20 cellular contexts compared by ENCODE assay signal in genomic region chr6:18293192-18293904, GRCh38. TPM values are rescaled to one million over a fixed set of nuclear protein-coding genes. Genes with fewer than 3 reads are reported as not detected.
DNase-seq lines count a peak whose midpoint lies in the region; ATAC-seq, FAIRE-seq and TF ChIP-seq lines count a peak whose summit lies in the region.
"Had no signal": no experiment of that assay in that cellular context is flagged by ENCODE, and none has a peak within 500 bp of the region (broad histone marks: within the 10 kb centered on the region; RNA-seq: fewer than 3 reads in every experiment).

No MANE protein-coding gene starts in this region.

- no peak overlapping the region for H2BK12ac ChIP-seq in H9 (ENCODE audit: insufficient read length, low read depth, low read length)

- H3K4me3 ChIP-seq in A549 (no peak overlapping the region), SJSA1 (no peak overlapping the region), fibroblast of mammary gland (ENCODE audit: control insufficient read depth, low read depth, low read length) (no peak overlapping the region), esophagus muscularis mucosa (no peak overlapping the region)
- H3K4me3 ChIP-seq: gastrocnemius medialis had no signal

- ATAC-seq in A549 (peak; percentile 47 to 65; a peak in 3 of 6 replicates), GM21737 (IDR thresholded peaks at IDR 0.05; ENCODE audit: unreplicated experiment) (no peak)
- ATAC-seq: activated naive CD4-positive, alpha-beta T cell treated with anti-CD3 and anti-CD28 coated beads, Interleukin-2, amount 50 U/mL, for 72 hours; gastrocnemius medialis had no signal

- H4K5ac ChIP-seq in H9 (ENCODE audit: insufficient read length, low read depth, low read length), result no peak overlapping the region

- H4K8ac ChIP-seq in H9 (replicated peaks; ENCODE audit: insufficient read length, low read depth, low read length), result no peak overlapping the region

- H3K56ac ChIP-seq in H9 (ENCODE audit: insufficient read length, low read depth, low read length), result no peak overlapping the region

- H3K9me3 Mint-ChIP-seq in H9, result no peaks in the 10 kb centered on the region; a peak in 1 of 5 replicates
- H3K9me3 Mint-ChIP-seq: activated naive CD4-positive, alpha-beta T cell treated with anti-CD3 and anti-CD28 coated beads, Interleukin-2, amount 50 U/mL, for 72 hours; type B pancreatic cell had no signal

- H3K9me3 ChIP-seq in A549, result no peaks in the 10 kb centered on the region
- no peaks in the 10 kb centered on the region for H3K9me3 ChIP-seq in H9 (ENCODE audit: control insufficient read depth, low read depth, low read length)
- no peaks in the 10 kb centered on the region for H3K9me3 ChIP-seq in SJSA1 (replicated peaks)
- H3K9me3 ChIP-seq in esophagus muscularis mucosa, result no peaks in the 10 kb centered on the region
- H3K9me3 ChIP-seq: gastrocnemius medialis had no signal

- no peaks in the 10 kb centered on the region for H3K27me3 Mint-ChIP-seq in H9 (ENCODE audit: low read depth)

- H3K36me3 Mint-ChIP-seq in H9 (ENCODE audit: insufficient read depth in 1 of 3, low read depth in 3 of 3), result no peaks in the 10 kb centered on the region
- H3K36me3 Mint-ChIP-seq: activated naive CD4-positive, alpha-beta T cell treated with anti-CD3 and anti-CD28 coated beads, Interleukin-2, amount 50 U/mL, for 72 hours; type B pancreatic cell had no signal

- no peak overlapping the region for H4K91ac ChIP-seq in H9 (ENCODE audit: insufficient read length, low read depth, low read length)

- H2BK5ac ChIP-seq in H9 (ENCODE audit: insufficient read length, low read length), result no peak overlapping the region

- TF ChIP-seq POLR2A in A549 (IDR thresholded peaks at IDR 0.05; ENCODE audit: low read length), result no peak
- TF ChIP-seq POLR2A in esophagus muscularis mucosa (IDR thresholded peaks at IDR 0.05; ENCODE audit: low read depth), result no peak

- no peak for TF ChIP-seq CTCF in A549 (IDR thresholded peaks at IDR 0.05)
- no peak for TF ChIP-seq CTCF in H9 (conservative IDR thresholded peaks at IDR 0.05)
- TF ChIP-seq CTCF in fibroblast of mammary gland (conservative IDR thresholded peaks at IDR 0.05; ENCODE audit: control insufficient read depth, insufficient read depth, low read depth, low read length), result no peak
- TF ChIP-seq CTCF in esophagus muscularis mucosa (IDR thresholded peaks at IDR 0.05), result no peak

- no peak overlapping the region for H3K18ac ChIP-seq in H9 (ENCODE audit: insufficient read length, low read depth, low read length)

- no peak overlapping the region for H3K23ac ChIP-seq in H9 (ENCODE audit: insufficient read length, low read depth, low read length)

- DNase-seq in A549 (ENCODE audit: low read depth in 1 of 2, low spot score in 1 of 2), result peak in 1 of 2 experiments; percentile 37
- DNase-seq in H9, result no peak
- DNase-seq in SJSA1 (ENCODE audit: low read depth in 1 of 2, low spot score in 2 of 2), result peak; percentile 18 to 50
- DNase-seq in fibroblast of mammary gland (ENCODE audit: low read depth), result peak; percentile 15
- no peak for DNase-seq in NCI-H1694 treated with DMSO at 0.1 percent for 48 hours (lab: John Stamatoyannopoulos, UW)
- DNase-seq in cerebellar cortex (ENCODE audit: low spot score), result no peak
- DNase-seq in esophagus muscularis mucosa (ENCODE audit: extremely low spot score), result no peak
- DNase-seq: activated CD8-positive, alpha-beta memory T cell treated with anti-CD3 and anti-CD28 coated beads, Interleukin-2, amount 50 U/mL, for 4 hours; DMS79 treated with DMSO at 0.1 percent for 48 hours; gastrocnemius medialis; islet precursor cell; NCI-H1105 treated with DMSO at 0.1 percent for 48 hours; NCI-H526; SHP77; stimulated activated CD8-positive, alpha-beta memory T cell treated with anti-CD3 and anti-CD28 coated beads, Interleukin-4, amount 100 ng/mL, for 48 hours had no signal

- no peak overlapping the region for H3K14ac ChIP-seq in H9 (ENCODE audit: insufficient read depth, low read length)

- H4K20me1 ChIP-seq in H9 (ENCODE audit: control insufficient read depth, insufficient read depth, insufficient read length), result no peaks in the 10 kb centered on the region

- H3K27ac ChIP-seq in A549, result no peak overlapping the region
- no peak overlapping the region for H3K27ac ChIP-seq in H9 (ENCODE audit: insufficient read length, low read depth, low read length)
- no peak overlapping the region for H3K27ac ChIP-seq in SJSA1
- H3K27ac ChIP-seq in esophagus muscularis mucosa (replicated peaks in 1 of 4), result no peak overlapping the region
- H3K27ac ChIP-seq: gastrocnemius medialis, parathyroid adenoma had no signal

- no peaks in the 10 kb centered on the region for H3K79me2 ChIP-seq in H9 (ENCODE audit: insufficient read depth, low read length)
- H3K79me2 ChIP-seq: parathyroid adenoma had no signal

- no peak for TF ChIP-seq EP300 in A549 (IDR thresholded peaks at IDR 0.05)
- TF ChIP-seq EP300 in esophagus muscularis mucosa (IDR thresholded peaks at IDR 0.05), result no peak

- H3K4me1 Mint-ChIP-seq in H9, result peaks cover 14 to 18% of the 10 kb centered on the region in 2 experiments

- intact Hi-C loops in esophagus muscularis mucosa (cut with DNase I), result no loop called here

- WGBS in A549 (ENCODE audit: missing lambda C conversion rate), result 37% methylated on average over 6 of the region's 6 CpGs
- no CpG with 5 or more reads among the region's 6 CpGs for WGBS in H9 (ENCODE audit: extremely low coverage, insufficient read length, low lambda C conversion rate)
- WGBS in esophagus muscularis mucosa, result 79% methylated on average over 6 of the region's 6 CpGs

- no peak overlapping the region for H2BK120ac ChIP-seq in H9 (ENCODE audit: low read depth, low read length, poor library complexity, severe bottlenecking)

- H2BK15ac ChIP-seq in H9 (ENCODE audit: low read depth, low read length), result no peak overlapping the region

- H3T11ph ChIP-seq in H9 (ENCODE audit: low read length), result no peak overlapping the region

- H3K79me1 ChIP-seq in H9 (ENCODE audit: insufficient read depth, low read depth, low read length, poor library complexity, severe bottlenecking), result no peaks in the 10 kb centered on the region

- no peak overlapping the region for H2AK5ac ChIP-seq in H9 (ENCODE audit: insufficient read length, low read length)

- no peaks in the 10 kb centered on the region for H3K36me3 ChIP-seq in SJSA1
- H3K36me3 ChIP-seq in esophagus muscularis mucosa, result no peaks in the 10 kb centered on the region
- H3K36me3 ChIP-seq: gastrocnemius medialis had no signal

- H3K4me1 ChIP-seq in A549 (no peaks in the 10 kb centered on the region; the same call in 2 of the 3 replicates), H9 (ENCODE audit: insufficient read depth, low read length) (peaks cover 3% of the 10 kb centered on the region; the same call in 1 of the 2 replicates), SJSA1 (replicated peaks) (peaks cover 7% of the 10 kb centered on the region; the same call in 1 of the 2 replicates), esophagus muscularis mucosa (no peaks in the 10 kb centered on the region)
- H3K4me1 ChIP-seq: parathyroid adenoma had no signal

- no peaks in the 10 kb centered on the region for H3K27me3 ChIP-seq in H9 (ENCODE audit: insufficient read depth, low read length)
- no peaks in the 10 kb centered on the region for H3K27me3 ChIP-seq in SJSA1 (replicated peaks)
- peaks cover 0 to 2% (median 0%) of the 10 kb centered on the region in 4 donors for H3K27me3 ChIP-seq in esophagus muscularis mucosa
- H3K27me3 ChIP-seq: gastrocnemius medialis had no signal

- no peaks in the 10 kb centered on the region for H3K23me2 ChIP-seq in H9 (ENCODE audit: insufficient read length, low read depth, low read length, poor library complexity, severe bottlenecking)

- no peak overlapping the region for H3K4ac ChIP-seq in H9 (ENCODE audit: low read depth, low read length)

- no peak overlapping the region for H3K4me2 ChIP-seq in A549
- no peak overlapping the region for H3K4me2 ChIP-seq in H9 (ENCODE audit: insufficient read depth, insufficient read length, low read length)

- no peak for TF ChIP-seq RAD21 in A549 (conservative IDR thresholded peaks at IDR 0.05 in 1 of 2, IDR thresholded peaks at IDR 0.05 in 1 of 2)

- no peak overlapping the region for H2AFZ ChIP-seq in H9 (ENCODE audit: low read length)
- H2AFZ ChIP-seq: parathyroid adenoma had no signal

- no peak overlapping the region for H3K9ac ChIP-seq in H9 (ENCODE audit: extremely low read depth, insufficient read length, low read length)
- H3K9ac ChIP-seq: parathyroid adenoma had no signal

- peak overlapping the region in 2 of 3 experiments; percentile 15 to 32; a peak in 2 of 7 replicates for H3K27ac Mint-ChIP-seq in H9
- H3K27ac Mint-ChIP-seq: activated naive CD4-positive, alpha-beta T cell treated with anti-CD3 and anti-CD28 coated beads, Interleukin-2, amount 50 U/mL, for 72 hours; type B pancreatic cell had no signal

- no peak overlapping the region for H2BK20ac ChIP-seq in H9 (ENCODE audit: low read depth, low read length, poor library complexity, severe bottlenecking)

- no peak for FAIRE-seq in A549 (lab: Jason Lieb, UNC)
- FAIRE-seq: colon had no signal

- POLR2A ChIA-PET in A549 (lab: Yijun Ruan, JAX), result no interaction called here

- CTCF ChIA-PET in A549 (lab: Yijun Ruan, JAX), result interaction anchor here (0.6 kb wide), 1 partner anchor 7 kb away, joined by 4 read pairs; no protein-coding TSS in a partner anchor

- H3K4me3 Mint-ChIP-seq in H9, result no peak overlapping the region
- H3K4me3 Mint-ChIP-seq: type B pancreatic cell had no signal

TF ChIP-seq in A549, 52 proteins besides CTCF, POLR2A, EP300 and RAD21:
- TF ChIP-seq MAFK (IDR thresholded peaks at IDR 0.05; ENCODE audit: partially characterized antibody), result peak; percentile 36
- TF ChIP-seq SMC3 (IDR thresholded peaks at IDR 0.05), result no peak
- TF ChIP-seq ZFP36 (IDR thresholded peaks at IDR 0.05; ENCODE audit: borderline replicate concordance, partially characterized antibody), result no peak
- TF ChIP-seq NR3C1 (IDR thresholded peaks at IDR 0.05), result no peak
- no peak for TF ChIP-seq CEBPB (IDR thresholded peaks at IDR 0.05)

RNA-seq across cellular contexts. Expression of gene DEK, which starts 29.0 kb away (rescaled TPM):
- polyA plus RNA-seq in A549 (2011; rRNA removed) (50.5 and 96.4 TPM in 2 replicates), A549 (2017; fragmentation: RNase III; extraction: RNeasy Plus Mini Kit Qiagen cat#74134 plus additional on column Dnase treatment) (135 to 146 TPM (median 141 TPM) in 3 replicates)
- 31.0 and 34.5 TPM in 2 replicates for polyA plus RNA-seq in A549 (2012; cell fraction: cytosol; rRNA removed)
- polyA plus RNA-seq in A549 (2012; cell fraction: nucleus; rRNA removed), result 9.5 and 13.4 TPM in 2 replicates
- 8.0 and 8.7 TPM in 2 replicates for polyA minus RNA-seq in A549 (2011; rRNA and poly(A)+ RNA removed)
- total RNA-seq in H9 (2021) (216 and 217 TPM in 2 replicates), esophagus muscularis mucosa (100 to 1,000 TPM; 134 to 189 (median 142) TPM)
- total RNA-seq in SJSA1 (2014; rRNA removed; shearing (Covaris generic)), result 354 and 542 TPM in 2 replicates

Comparison
In these comparisons a context has a peak if more than half of its experiments do, and no peak if none do; other contexts are left out.
1. DNase-seq: peak in SJSA1 (2 of 2) and fibroblast of mammary gland (single experiment); none in H9 (single experiment), NCI-H1694 treated with DMSO at 0.1 percent for 48 hours (single experiment), cerebellar cortex (single experiment) and esophagus muscularis mucosa (single experiment).